In genomic region chr4:47010347-47011188, GRCh38 we compare ENCODE assay signal across 1 cellular context.
TF ChIP-seq lines count a peak whose summit lies in the region.

No MANE protein-coding gene starts in this region.

TF ChIP-seq in HepG2, 621 proteins besides CTCF, POLR2A, EP300 and RAD21 (continued from another document):
- TF ChIP-seq HMG20B (CRISPR knock-in tag; conservative IDR thresholded peaks at IDR 0.05) (no peak), TCF7 (IDR thresholded peaks at IDR 0.05; ENCODE audit: low read depth) (no peak), CEBPB (IDR thresholded peaks at IDR 0.05; ENCODE audit: borderline replicate concordance, low read depth, low read length) (peak; percentile 52; the same call in 1 of the 2 replicates), SRSF9 (IDR thresholded peaks at IDR 0.05; ENCODE audit: borderline replicate concordance, insufficient read depth, low read depth, low read length, poor library complexity, severe bottlenecking) (no peak)
